ENCODE assay signal across 17 cellular contexts in the genomic region with DNA sequence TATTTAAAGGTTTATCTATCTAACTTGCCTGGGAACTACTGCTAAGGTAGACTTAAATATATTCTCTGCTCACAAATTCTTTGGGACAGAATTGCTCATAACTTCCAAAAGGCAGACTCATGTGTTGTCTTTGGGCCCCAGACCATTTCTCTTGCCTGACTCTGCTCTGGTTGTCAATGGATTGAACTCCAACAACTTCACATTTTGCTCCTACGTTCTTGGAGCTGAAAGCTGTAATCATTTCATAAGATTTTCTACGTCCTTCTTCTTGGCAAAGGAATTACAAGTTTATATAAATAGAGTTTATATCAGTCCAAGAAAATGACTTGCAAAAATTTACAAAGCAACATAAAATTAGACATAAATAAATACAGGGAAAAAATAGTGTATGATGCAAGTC. TPM values are rescaled to one million over a fixed set of nuclear protein-coding genes. Genes with fewer than 3 reads are reported as not detected.
DNase-seq lines count a peak whose midpoint lies in the region; ATAC-seq, FAIRE-seq and TF ChIP-seq lines count a peak whose summit lies in the region.
"Had no signal": no experiment of that assay in that cellular context is flagged by ENCODE, and none has a peak within 500 bp of the region (broad histone marks: within the 10 kb centered on the region; RNA-seq: fewer than 3 reads in every experiment).

No MANE protein-coding gene starts in this region.

- TF ChIP-seq CTCF in AG09319 (IDR thresholded peaks at IDR 0.05; ENCODE audit: low read depth, low read length) = no peak
- no peak for TF ChIP-seq CTCF in mesothelial cell of epicardium (IDR thresholded peaks at IDR 0.05; ENCODE audit: unreplicated experiment)
- no peak for TF ChIP-seq CTCF in glutamatergic neuron (IDR thresholded peaks at IDR 0.05; ENCODE audit: partially characterized antibody, unreplicated experiment)

- peak overlapping the region; percentile 88 for H3K27ac Mint-ChIP-seq in mesothelial cell of epicardium
- no peak overlapping the region for H3K27ac Mint-ChIP-seq in activated T-helper 1 cell treated with anti-CD3 and anti-CD28 coated beads, Interleukin-12 subunit alpha, Interleukin-12 subunit beta, Interleukin-2, Interleukin-4 antibody, amounts not matched to agents 30 ng/mL and 10 ng/mL and 1 ng/mL, durations not matched to agents 14 hours and 24 hours and 36 hours
- H3K27ac Mint-ChIP-seq in glutamatergic neuron (ENCODE audit: unreplicated experiment) = no peak overlapping the region
- H3K27ac Mint-ChIP-seq: activated CD4-positive, alpha-beta T cell treated with anti-CD3 and anti-CD28 coated beads for 36 hours had no signal

- no peak for ATAC-seq in GM21717 (IDR thresholded peaks at IDR 0.05; ENCODE audit: unreplicated experiment)
- ATAC-seq: activated CD4-positive, alpha-beta T cell treated with anti-CD3 and anti-CD28 coated beads for 36 hours; mucosa of descending colon; pancreas had no signal

- peak overlapping the region; percentile 38 for H3K27ac ChIP-seq in epithelial cell of prostate
- H3K27ac ChIP-seq: C4-2B, pancreas, testis had no signal

- FAIRE-seq in GM12891 (lab: Jason Lieb, UNC) = no peak
- FAIRE-seq: pancreas had no signal

- no peak for TF ChIP-seq POLR2A in GM12891 (IDR thresholded peaks at IDR 0.05; ENCODE audit: low read depth, low read length)

- H3K4me1 Mint-ChIP-seq in mesothelial cell of epicardium (peaks cover 10% of the 10 kb centered on the region), glutamatergic neuron (ENCODE audit: low read depth, unreplicated experiment) (no peaks in the 10 kb centered on the region)
- H3K4me1 Mint-ChIP-seq in activated T-helper 1 cell treated with anti-CD3 and anti-CD28 coated beads, Interleukin-12 subunit alpha, Interleukin-12 subunit beta, Interleukin-2, Interleukin-4 antibody, amounts not matched to agents 30 ng/mL and 10 ng/mL and 1 ng/mL, durations not matched to agents 14 hours and 24 hours and 36 hours (ENCODE audit: low read depth) = no peaks in the 10 kb centered on the region

- H3K4me3 Mint-ChIP-seq in mesothelial cell of epicardium (no peak overlapping the region), glutamatergic neuron (ENCODE audit: unreplicated experiment) (no peak overlapping the region)
- H3K4me3 Mint-ChIP-seq in activated T-helper 1 cell treated with anti-CD3 and anti-CD28 coated beads, Interleukin-12 subunit alpha, Interleukin-12 subunit beta, Interleukin-2, Interleukin-4 antibody, amounts not matched to agents 30 ng/mL and 10 ng/mL and 1 ng/mL, durations not matched to agents 14 hours and 24 hours and 36 hours = no peak overlapping the region
- H3K4me3 Mint-ChIP-seq: activated CD4-positive, alpha-beta T cell treated with anti-CD3 and anti-CD28 coated beads for 36 hours had no signal

- peaks cover 21% of the 10 kb centered on the region for H3K9me3 Mint-ChIP-seq in mesothelial cell of epicardium
- no peaks in the 10 kb centered on the region for H3K9me3 Mint-ChIP-seq in activated T-helper 1 cell treated with anti-CD3 and anti-CD28 coated beads, Interleukin-12 subunit alpha, Interleukin-12 subunit beta, Interleukin-2, Interleukin-4 antibody, amounts not matched to agents 30 ng/mL and 10 ng/mL and 1 ng/mL, durations not matched to agents 14 hours and 24 hours and 36 hours
- no peaks in the 10 kb centered on the region for H3K9me3 Mint-ChIP-seq in glutamatergic neuron (ENCODE audit: unreplicated experiment)

- peak; percentile 10 for DNase-seq in AG09319 (ENCODE audit: extremely low read depth, low read depth)
- peak; percentile 39 for DNase-seq in NCI-H226
- no peak for DNase-seq in epithelial cell of prostate (ENCODE audit: low read depth, low spot score)
- DNase-seq in mesothelial cell of epicardium (ENCODE audit: low spot score in 2 of 2, unreplicated experiment in 2 of 2) = no peak
- DNase-seq in GM12891 (ENCODE audit: insufficient read length, low spot score) = no peak
- no peak for DNase-seq in activated T-helper 1 cell treated with anti-CD3 and anti-CD28 coated beads, Interleukin-12 subunit alpha, Interleukin-12 subunit beta, Interleukin-2, Interleukin-4 antibody, amounts not matched to agents 30 ng/mL and 10 ng/mL and 1 ng/mL, durations not matched to agents 14 hours and 24 hours and 36 hours (ENCODE audit: low spot score)
- DNase-seq in glutamatergic neuron = no peak
- DNase-seq: activated CD4-positive, alpha-beta T cell treated with anti-CD3 and anti-CD28 coated beads for 36 hours; activated T-cell treated with anti-CD3 and anti-CD28 coated beads for 4 hours; mucosa of descending colon; NCI-H1694 treated with DMSO at 0.1 percent for 48 hours; NCI-H526 treated with DMSO at 0.1 percent for 48 hours; pancreas; RPMI8226; testis had no signal

- no peaks in the 10 kb centered on the region for H3K27me3 Mint-ChIP-seq in mesothelial cell of epicardium (ENCODE audit: low read depth)
- H3K27me3 Mint-ChIP-seq in activated T-helper 1 cell treated with anti-CD3 and anti-CD28 coated beads, Interleukin-12 subunit alpha, Interleukin-12 subunit beta, Interleukin-2, Interleukin-4 antibody, amounts not matched to agents 30 ng/mL and 10 ng/mL and 1 ng/mL, durations not matched to agents 14 hours and 24 hours and 36 hours (ENCODE audit: insufficient read depth) = peaks cover 17% of the 10 kb centered on the region
- H3K27me3 Mint-ChIP-seq in glutamatergic neuron (ENCODE audit: unreplicated experiment) = no peaks in the 10 kb centered on the region

- intact Hi-C loops in activated T-helper 1 cell treated with anti-CD3 and anti-CD28 coated beads, Interleukin-12 subunit alpha, Interleukin-12 subunit beta, Interleukin-2, Interleukin-4 antibody, amounts not matched to agents 30 ng/mL and 10 ng/mL and 1 ng/mL, durations not matched to agents 14 hours and 24 hours and 36 hours (cut with micrococcal nuclease) = no loop called here

- peaks cover 3% of the 10 kb centered on the region for H3K36me3 Mint-ChIP-seq in mesothelial cell of epicardium
- no peaks in the 10 kb centered on the region for H3K36me3 Mint-ChIP-seq in activated T-helper 1 cell treated with anti-CD3 and anti-CD28 coated beads, Interleukin-12 subunit alpha, Interleukin-12 subunit beta, Interleukin-2, Interleukin-4 antibody, amounts not matched to agents 30 ng/mL and 10 ng/mL and 1 ng/mL, durations not matched to agents 14 hours and 24 hours and 36 hours (ENCODE audit: low read depth)
- H3K36me3 Mint-ChIP-seq in glutamatergic neuron (ENCODE audit: unreplicated experiment) = no peaks in the 10 kb centered on the region

TF ChIP-seq in GM12891, 5 proteins besides CTCF, POLR2A, EP300 and RAD21:
- TF ChIP-seq PAX5 (IDR thresholded peaks at IDR 0.05; ENCODE audit: insufficient read depth, low read length, severe bottlenecking) = no peak
- no peak for TF ChIP-seq POLR2AphosphoS5 (IDR thresholded peaks at IDR 0.05; ENCODE audit: low read depth, low read length)
- no peak for TF ChIP-seq TAF1 (IDR thresholded peaks at IDR 0.05; ENCODE audit: low read depth, low read length)
- no peak for TF ChIP-seq POU2F2 (IDR thresholded peaks at IDR 0.05; ENCODE audit: low read depth, low read length)
- no peak for TF ChIP-seq SPI1 (IDR thresholded peaks at IDR 0.05; ENCODE audit: low read depth, low read length)

RNA-seq across cellular contexts. Expression of a gene that starts 32.9 kb away (rescaled TPM):
- total RNA-seq in mesothelial cell of epicardium (36.4 to 43.4 TPM (median 37.4 TPM) in 3 replicates), glutamatergic neuron (ENCODE audit: unreplicated experiment) (49.2 TPM)
- 18.6 TPM for polyA plus RNA-seq in GM12891 (2012; ENCODE audit: low read depth, missing spikeins)
- total RNA-seq in activated T-helper 1 cell treated with anti-CD3 and anti-CD28 coated beads, Interleukin-12 subunit alpha, Interleukin-12 subunit beta, Interleukin-2, Interleukin-4 antibody, amounts not matched to agents 30 ng/mL and 10 ng/mL and 1 ng/mL, durations not matched to agents 14 hours and 24 hours and 36 hours = 41.5 and 42.2 TPM in 2 replicates

Comparison
In these comparisons a context has a peak if more than half of its experiments do, and no peak if none do; other contexts are left out.
1. DNase-seq: peak in AG09319 (single experiment) and NCI-H226 (single experiment); none in epithelial cell of prostate (single experiment), mesothelial cell of epicardium (0 of 2), GM12891 (single experiment), activated T-helper 1 cell treated with anti-CD3 and anti-CD28 coated beads, Interleukin-12 subunit alpha, Interleukin-12 subunit beta, Interleukin-2, Interleukin-4 antibody, amounts not matched to agents 30 ng/mL and 10 ng/mL and 1 ng/mL, durations not matched to agents 14 hours and 24 hours and 36 hours (single experiment) and glutamatergic neuron (single experiment).